In genomic region chr2:48440103-48440390, GRCh38 we compare ENCODE assay signal across 8 cellular contexts. TPM values are rescaled to one million over a fixed set of nuclear protein-coding genes. Genes with fewer than 3 reads are reported as not detected.
DNase-seq lines count a peak whose midpoint lies in the region; ATAC-seq and TF ChIP-seq lines count a peak whose summit lies in the region.

No MANE protein-coding gene starts in this region.

- H2AFZ ChIP-seq in MM.1S (ENCODE audit: low read length) = peak overlapping the region; percentile 86

- H3F3A ChIP-seq in MM.1S (ENCODE audit: insufficient read depth, low read length) = peaks cover 20% of the 10 kb centered on the region; the same call in 1 of the 2 replicates

- DNase-seq in MM.1S (no peak), epithelial cell of proximal tubule (ENCODE audit: low read depth) (no peak), psoas muscle (no peak), DMS 273 treated with DMSO at 0.1 percent for 48 hours (lab: John Stamatoyannopoulos, UW) (no peak), OCI-M1 (lab: John Stamatoyannopoulos, UW) (no peak)
- no peak for DNase-seq in effector CD4-positive, alpha-beta T cell
- DNase-seq in NK-92 treated with Interleukin-12 subunit alpha and Interleukin-12 subunit beta, amount 100 ng/mL, for 24 hours (lab: John Stamatoyannopoulos, UW) = no peak

- intact Hi-C loops in psoas muscle (cut with DNase I) = no loop called here

- no peaks in the 10 kb centered on the region for H4K20me1 ChIP-seq in MM.1S (ENCODE audit: insufficient read depth, low read length)

- H3K27me3 ChIP-seq in MM.1S (replicated peaks; ENCODE audit: insufficient read depth, low read length) (no peaks in the 10 kb centered on the region), psoas muscle (ENCODE audit: insufficient read depth in 3 of 3, low read length in 2 of 3) (no peaks in the 10 kb centered on the region)

- H3K9me3 ChIP-seq in MM.1S (replicated peaks; ENCODE audit: insufficient read depth, low read length) (no peaks in the 10 kb centered on the region), psoas muscle (no peaks in the 10 kb centered on the region)

- TF ChIP-seq CTCF in MM.1S (IDR thresholded peaks at IDR 0.05; ENCODE audit: low read length) (no peak), epithelial cell of proximal tubule (conservative IDR thresholded peaks at IDR 0.05; ENCODE audit: low read depth, low read length) (no peak), psoas muscle (IDR thresholded peaks at IDR 0.05) (no peak)

- peak overlapping the region; percentile 70 for H3K9ac ChIP-seq in MM.1S (ENCODE audit: low read length)

- peak; percentile 2 for ATAC-seq in GM18499 (IDR thresholded peaks at IDR 0.05; ENCODE audit: insufficient read depth, unreplicated experiment)
- ATAC-seq in psoas muscle = peak in 1 of 4 donors; percentile 4

- peaks cover 30% of the 10 kb centered on the region for H3K4me1 ChIP-seq in MM.1S (ENCODE audit: low read length)
- H3K4me1 ChIP-seq in psoas muscle = no peaks in the 10 kb centered on the region

- H3K9me2 ChIP-seq in MM.1S (replicated peaks; ENCODE audit: insufficient read depth, low read length) = no peaks in the 10 kb centered on the region

- H3K4me3 ChIP-seq in MM.1S (ENCODE audit: low read length) (peak overlapping the region; percentile 86), epithelial cell of proximal tubule (ENCODE audit: low read depth, low read length) (peak overlapping the region; percentile 86), psoas muscle (peak overlapping the region; percentile 98)

- 0 to 2% (median 0%) methylated on average over 6 of the region's 6 CpGs for WGBS in psoas muscle, 3 donors

- no peaks in the 10 kb centered on the region for H3K36me3 ChIP-seq in MM.1S (replicated peaks; ENCODE audit: insufficient read depth, low read length)
- H3K36me3 ChIP-seq in psoas muscle (ENCODE audit: insufficient read depth in 1 of 2, low read depth in 1 of 2) = no peaks in the 10 kb centered on the region

- H3K27ac ChIP-seq in MM.1S (ENCODE audit: low read length) = peak overlapping the region; percentile 80; the same call in 1 of the 2 replicates
- H3K27ac ChIP-seq in psoas muscle = peak overlapping the region; percentile 80

- peaks cover 25% of the 10 kb centered on the region for H3K79me2 ChIP-seq in MM.1S (ENCODE audit: low read length)

- peak overlapping the region; percentile 82 for H3K4me2 ChIP-seq in MM.1S (ENCODE audit: low read depth, low read length)

RNA-seq across cellular contexts. Expression of gene PPP1R21, which starts 0.5 kb away (rescaled TPM):
- total RNA-seq in epithelial cell of proximal tubule (10.2 and 17.2 TPM in 2 replicates), psoas muscle (10 to 100 TPM in 1 of 4 donors, 1 to 10 TPM in 3; 7.1 to 10.4 (median 7.6) TPM)
- 10 to 100 TPM in 1 of 3 donors, 1 to 10 TPM in 2; 6.2 to 15.4 (median 9.1) TPM for polyA plus RNA-seq in psoas muscle
